8 cellular contexts compared by ENCODE assay signal in genomic region chr3:32175607-32176197, GRCh38.
A peak's percentile ranks its signal among the peaks of the same experiment; 100 is the strongest.
DNase-seq lines count a peak whose midpoint lies in the region; ATAC-seq and TF ChIP-seq lines count a peak whose summit lies in the region.

No MANE protein-coding gene starts in this region.

- H3K27me3 ChIP-seq in SU-DHL-6 (ENCODE audit: low read length) (no peaks in the 10 kb centered on the region), brain microvascular endothelial cell (replicated peaks) (no peaks in the 10 kb centered on the region), liver (ENCODE audit: control insufficient read depth in 4 of 4, insufficient read depth in 4 of 4, low read length in 3 of 4) (no peaks in the 10 kb centered on the region)

- H4K20me1 ChIP-seq in SU-DHL-6 (ENCODE audit: low read depth, low read length) = no peaks in the 10 kb centered on the region

- peak; percentile 60 for TF ChIP-seq CTCF in SU-DHL-6 (IDR thresholded peaks at IDR 0.05; ENCODE audit: insufficient read depth, low read length, poor library complexity, severe bottlenecking)
- TF ChIP-seq CTCF in brain microvascular endothelial cell (IDR thresholded peaks at IDR 0.05; ENCODE audit: low read depth, low read length, missing control alignments) = peak; percentile 68
- TF ChIP-seq CTCF in liver (IDR thresholded peaks at IDR 0.05; ENCODE audit: low read depth, low read length, missing input control) = peak; percentile 57

- no peak overlapping the region for H3K4me2 ChIP-seq in SU-DHL-6 (ENCODE audit: low read depth, low read length, poor library complexity, severe bottlenecking)

- H3K4me3 ChIP-seq in SU-DHL-6 (ENCODE audit: insufficient read depth, low read length, poor library complexity, severe bottlenecking) = no peak overlapping the region
- no peak overlapping the region for H3K4me3 ChIP-seq in brain microvascular endothelial cell (ENCODE audit: low read depth, low read length)
- H3K4me3 ChIP-seq in liver (ENCODE audit: low read depth in 1 of 3, low read length in 3 of 3) = no peak overlapping the region

- DNase-seq in NCI-H510A treated with DMSO at 0.1 percent for 48 hours (lab: John Stamatoyannopoulos, UW) (peak; percentile 46), NCI-H510A (lab: John Stamatoyannopoulos, UW) (no peak), LoVo (ENCODE audit: low spot score) (peak; percentile 67), brain microvascular endothelial cell (peak; percentile 63)
- DNase-seq in stimulated activated naive CD4-positive, alpha-beta T cell (lab: John Stamatoyannopoulos, UW) = peak; percentile 4 to 68 (median 34)

- ATAC-seq in HG03571 (IDR thresholded peaks at IDR 0.05; ENCODE audit: unreplicated experiment) = no peak

- in situ Hi-C loops in brain microvascular endothelial cell (cut with HindIII; ENCODE audit: low pct_ligation_motif_present, low sequenced_read_pairs) = no loop called here

- H3F3A ChIP-seq in SU-DHL-6 (ENCODE audit: insufficient read depth) = no peaks in the 10 kb centered on the region; the same call in 1 of the 2 replicates

- H3K9ac ChIP-seq in SU-DHL-6 (ENCODE audit: low read length) = no peak overlapping the region
- no peak overlapping the region for H3K9ac ChIP-seq in liver (ENCODE audit: low read depth in 1 of 2, low read length in 2 of 2)

- no peak overlapping the region for H2AFZ ChIP-seq in SU-DHL-6 (ENCODE audit: low read depth, low read length, severe bottlenecking)

- no peaks in the 10 kb centered on the region for H3K79me2 ChIP-seq in SU-DHL-6 (ENCODE audit: insufficient read depth, low read length)

- H3K36me3 ChIP-seq in SU-DHL-6 (ENCODE audit: low read length) = peaks cover 9% of the 10 kb centered on the region; the same call in 1 of the 2 replicates
- no peaks in the 10 kb centered on the region for H3K36me3 ChIP-seq in brain microvascular endothelial cell (replicated peaks)
- H3K36me3 ChIP-seq in liver (ENCODE audit: control insufficient read depth in 4 of 4, insufficient read depth in 3 of 4, low read depth in 1 of 4, low read length in 3 of 4) = no peaks in the 10 kb centered on the region

- TF ChIP-seq RAD21 in liver (IDR thresholded peaks at IDR 0.05) = peak; percentile 78 to 82

- WGBS in liver = 35% methylated on average over 7 of the region's 7 CpGs

- H3K4me1 ChIP-seq in liver (ENCODE audit: control insufficient read depth in 4 of 4, insufficient read depth in 4 of 4, low read length in 3 of 4) = peaks cover 1 to 11% (median 6%) of the 10 kb centered on the region in 4 donors

- H3K27ac ChIP-seq in SU-DHL-6 (ENCODE audit: low read depth, low read length) (no peak overlapping the region), brain microvascular endothelial cell (no peak overlapping the region), liver (ENCODE audit: low read depth in 1 of 2, low read length in 2 of 2) (no peak overlapping the region)

- H3K9me2 ChIP-seq in SU-DHL-6 (replicated peaks; ENCODE audit: insufficient read depth, low read length) = no peaks in the 10 kb centered on the region

- H3K9me3 ChIP-seq in SU-DHL-6 (ENCODE audit: insufficient read depth, low read length) = peaks cover 13% of the 10 kb centered on the region
- H3K9me3 ChIP-seq in liver (ENCODE audit: control insufficient read depth in 4 of 4, low read length in 3 of 4) = no peaks in the 10 kb centered on the region

TF ChIP-seq in liver, 16 proteins besides CTCF, POLR2A, EP300 and RAD21:
- TF ChIP-seq EGR1 (IDR thresholded peaks at IDR 0.05; ENCODE audit: low read depth in 2 of 2) = no peak
- no peak for TF ChIP-seq JUND (IDR thresholded peaks at IDR 0.05)
- TF ChIP-seq ZBTB33 (IDR thresholded peaks at IDR 0.05) = no peak
- no peak for TF ChIP-seq SP1 (IDR thresholded peaks at IDR 0.05)
- no peak for TF ChIP-seq HNF4G (IDR thresholded peaks at IDR 0.05)
- TF ChIP-seq FOXA1 (IDR thresholded peaks at IDR 0.05) = no peak
- TF ChIP-seq TAF1 (conservative IDR thresholded peaks at IDR 0.05) = no peak
